In the genomic region with DNA sequence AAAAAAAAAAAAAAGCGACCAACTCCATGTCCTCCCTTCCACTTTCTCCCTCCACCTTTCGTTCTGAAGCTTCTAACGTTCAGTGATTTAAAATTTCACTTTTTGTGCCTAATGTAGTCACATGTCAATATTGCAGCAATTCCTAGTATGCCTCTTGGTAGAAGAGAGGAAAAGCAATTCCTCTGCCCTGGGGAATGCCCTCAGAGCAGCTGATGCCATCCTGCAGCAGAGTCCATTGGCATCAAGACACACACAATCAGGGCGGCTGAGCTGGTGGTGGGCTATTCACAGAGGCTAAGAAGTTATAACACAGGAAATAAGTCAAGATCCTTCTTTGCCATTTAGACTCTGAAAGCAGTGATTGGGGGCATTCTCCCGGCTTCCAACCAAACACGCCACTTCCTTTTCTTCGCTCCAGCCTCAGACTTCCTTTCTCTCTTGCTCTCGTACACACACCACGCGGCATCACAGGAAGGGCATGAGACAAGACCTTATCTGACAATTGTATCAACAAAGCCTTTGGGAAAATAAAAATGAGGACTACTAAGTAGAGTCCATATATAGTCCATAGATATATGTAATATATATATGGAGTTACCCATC, we compare ENCODE assay signal across 10 cellular contexts.
A peak's percentile ranks its signal among the peaks of the same experiment; 100 is the strongest.
DNase-seq lines count a peak whose midpoint lies in the region; ATAC-seq, FAIRE-seq and TF ChIP-seq lines count a peak whose summit lies in the region.
"Had no signal": no experiment of that assay in that cellular context is flagged by ENCODE, and none has a peak within 500 bp of the region (broad histone marks: within the 10 kb centered on the region; RNA-seq: fewer than 3 reads in every experiment).

No MANE protein-coding gene starts in this region.

- H3K27me3 ChIP-seq in esophagus squamous epithelium, result no peaks in the 10 kb centered on the region

- H3K4me3 ChIP-seq in GM12865 (ENCODE audit: low read depth, low read length), result no peak overlapping the region; the same call in 1 of the 2 replicates
- H3K4me3 ChIP-seq in esophagus squamous epithelium, result no peak overlapping the region

- ATAC-seq in HG02885 (IDR thresholded peaks at IDR 0.05; ENCODE audit: poor library complexity, unreplicated experiment), result no peak

- intact Hi-C loops in esophagus squamous epithelium (cut with DNase I), result no loop called here

- WGBS in esophagus squamous epithelium, 2 donors, result 55 to 64% methylated on average over 10 of the region's 10 CpGs

- H3K4me1 ChIP-seq in esophagus squamous epithelium, result no peaks in the 10 kb centered on the region

- H3K27ac ChIP-seq in esophagus squamous epithelium, result peak overlapping the region in 1 of 4 donors; percentile 18

- no peak for TF ChIP-seq CTCF in GM12865 (IDR thresholded peaks at IDR 0.05; ENCODE audit: insufficient read depth, low read depth, low read length, missing control alignments)
- TF ChIP-seq CTCF in esophagus squamous epithelium (IDR thresholded peaks at IDR 0.05), result no peak

- no peaks in the 10 kb centered on the region for H3K9me3 ChIP-seq in esophagus squamous epithelium

- no peak for FAIRE-seq in GM12892 (lab: Jason Lieb, UNC)

- TF ChIP-seq POLR2A in GM12892 (IDR thresholded peaks at IDR 0.05; ENCODE audit: low read depth, low read length), result no peak
- TF ChIP-seq POLR2A in esophagus squamous epithelium (IDR thresholded peaks at IDR 0.05), result no peak

- H3K36me3 ChIP-seq in esophagus squamous epithelium, result no peaks in the 10 kb centered on the region

- DNase-seq in GM12865 (ENCODE audit: low read depth) (peak; percentile 29), RPMI7951 (ENCODE audit: low read depth) (peak; percentile 56), foreskin melanocyte (peak; percentile 84), pons (ENCODE audit: low spot score) (peak; percentile 47), GM12892 (ENCODE audit: insufficient read length) (no peak), esophagus squamous epithelium (lab: John Stamatoyannopoulos, UW) (no peak), DMS53 (lab: John Stamatoyannopoulos, UW) (no peak)
- DNase-seq: naive thymus-derived CD8-positive, alpha-beta T cell; NCI-H2081 had no signal

Comparison
In these comparisons a context has a peak if more than half of its experiments do, and no peak if none do; other contexts are left out.
1. DNase-seq: peak in GM12865 (single experiment), RPMI7951 (single experiment), foreskin melanocyte (single experiment) and pons (single experiment); none in GM12892 (single experiment), esophagus squamous epithelium (single experiment) and DMS53 (single experiment).